In the genomic region with DNA sequence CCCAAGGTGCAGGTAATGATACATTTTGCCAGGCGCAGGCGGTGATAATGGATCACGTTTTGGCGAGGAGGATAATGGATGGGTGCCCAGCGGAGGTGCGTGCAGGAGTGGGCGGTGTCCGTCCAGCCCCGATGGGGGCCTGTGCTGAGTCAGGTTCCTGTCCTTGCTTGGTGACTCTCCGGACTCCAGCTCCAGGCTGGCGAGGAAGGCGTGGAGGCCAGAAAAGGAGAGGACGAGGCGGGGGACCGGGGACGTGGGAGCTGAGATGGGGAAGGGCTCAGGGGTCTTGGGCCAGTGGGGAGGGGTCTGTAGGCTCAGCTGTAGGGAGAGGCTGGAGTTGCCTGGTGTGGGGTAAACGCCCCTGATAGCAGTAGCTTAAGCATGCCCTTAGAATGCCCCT, we compare ENCODE assay signal across 25 cellular contexts.
"Had no signal": no experiment of that assay in that cellular context is flagged by ENCODE, and none has a peak within 500 bp of the region (broad histone marks: within the 10 kb centered on the region; RNA-seq: fewer than 3 reads in every experiment).

No MANE protein-coding gene starts in this region.

- H3K27me3 ChIP-seq: colonic mucosa, dorsolateral prefrontal cortex, esophagus muscularis mucosa, foreskin keratinocyte, gastrocnemius medialis, gastroesophageal sphincter had no signal

- H3K4me3 Mint-ChIP-seq: dendritic cell treated with granulocyte-macrophage colony-stimulating factor and Interleukin-4, amounts not matched to agents 40 ng/mL and 50 ng/mL, for 4 days; effector memory CD8-positive, alpha-beta T cell; endodermal cell had no signal

- H3K9me3 Mint-ChIP-seq: dendritic cell treated with granulocyte-macrophage colony-stimulating factor and Interleukin-4, amounts not matched to agents 40 ng/mL and 50 ng/mL, for 4 days; effector memory CD8-positive, alpha-beta T cell; endodermal cell had no signal

- H3K4me1 Mint-ChIP-seq: endodermal cell had no signal

- ATAC-seq: effector memory CD8-positive, alpha-beta T cell; esophagus mucosa; foreskin keratinocyte; gastrocnemius medialis; gastroesophageal sphincter; heart left ventricle; heart right ventricle had no signal

- H3K4me1 ChIP-seq: colonic mucosa, esophagus muscularis mucosa, esophagus squamous epithelium, foreskin keratinocyte, gastrocnemius medialis, gastroesophageal sphincter, heart left ventricle, heart right ventricle had no signal

- H3K27ac Mint-ChIP-seq: dendritic cell treated with granulocyte-macrophage colony-stimulating factor and Interleukin-4, amounts not matched to agents 40 ng/mL and 50 ng/mL, for 4 days; effector memory CD8-positive, alpha-beta T cell; endodermal cell had no signal

- H3K4me3 ChIP-seq: colonic mucosa, coronary artery, dorsolateral prefrontal cortex, esophagus muscularis mucosa, esophagus squamous epithelium, gastrocnemius medialis, gastroesophageal sphincter, heart left ventricle, heart right ventricle had no signal

- DNase-seq: colonic mucosa; cortex of kidney; dermis blood vessel endothelial cell; dorsolateral prefrontal cortex; effector CD4-positive, alpha-beta T cell; effector CD8-positive, alpha-beta T cell; effector memory CD4-positive, alpha-beta T cell; effector memory CD8-positive, alpha-beta T cell; endodermal cell; erythroblast; esophagus squamous epithelium; foreskin fibroblast; foreskin keratinocyte; foreskin melanocyte; gastrocnemius medialis; glutamatergic neuron; head of caudate nucleus; heart left ventricle; heart right ventricle had no signal

- H3K36me3 ChIP-seq: colonic mucosa, esophagus muscularis mucosa, esophagus squamous epithelium, gastrocnemius medialis, gastroesophageal sphincter, heart left ventricle, heart right ventricle had no signal

- H3K9me3 ChIP-seq: colonic mucosa, esophagus muscularis mucosa, esophagus squamous epithelium, gastrocnemius medialis, gastroesophageal sphincter, heart left ventricle had no signal

- H3K27ac ChIP-seq: colonic mucosa, coronary artery, dorsolateral prefrontal cortex, epithelial cell of prostate, esophagus muscularis mucosa, esophagus squamous epithelium, foreskin keratinocyte, gastrocnemius medialis, gastroesophageal sphincter, heart left ventricle, heart right ventricle had no signal
